In genomic region chr16:23608194-23608593, GRCh38 we compare ENCODE assay signal across 15 cellular contexts. TPM values are rescaled to one million over a fixed set of nuclear protein-coding genes. Genes with fewer than 3 reads are reported as not detected.
A peak's percentile ranks its signal among the peaks of the same experiment; 100 is the strongest.
DNase-seq lines count a peak whose midpoint lies in the region; ATAC-seq and TF ChIP-seq lines count a peak whose summit lies in the region.
"Had no signal": no experiment of that assay in that cellular context is flagged by ENCODE, and none has a peak within 500 bp of the region (broad histone marks: within the 10 kb centered on the region; RNA-seq: fewer than 3 reads in every experiment).

No MANE protein-coding gene starts in this region.

- no peak overlapping the region for H2BK5ac ChIP-seq in trophoblast cell (ENCODE audit: low read depth, low read length, poor library complexity)

- H3K9ac ChIP-seq in trophoblast cell (ENCODE audit: low read length), result no peak overlapping the region

- no peak overlapping the region for H3K14ac ChIP-seq in trophoblast cell (ENCODE audit: low read length)

- H3K4me1 ChIP-seq in right atrium auricular region (no peaks in the 10 kb centered on the region), upper lobe of right lung (no peaks in the 10 kb centered on the region), trophoblast cell (ENCODE audit: control insufficient read depth in 1 of 2, insufficient read depth in 2 of 2, low read length in 2 of 2) (no peaks in the 10 kb centered on the region)
- H3K4me1 ChIP-seq: testis had no signal

- H3K23ac ChIP-seq in trophoblast cell (ENCODE audit: low read length), result no peak overlapping the region

- H3K18ac ChIP-seq in trophoblast cell (ENCODE audit: low read length), result no peak overlapping the region

- no peak overlapping the region for H2BK12ac ChIP-seq in trophoblast cell (ENCODE audit: low read length)

- H3K79me2 ChIP-seq in trophoblast cell (ENCODE audit: control insufficient read depth, insufficient read depth, low read length, poor library complexity), result no peaks in the 10 kb centered on the region

- intact Hi-C loops in left cardiac atrium (cut with DNase I) (no loop called here), upper lobe of right lung (cut with DNase I) (no loop called here)

- no peak for TF ChIP-seq CTCF in right atrium auricular region (IDR thresholded peaks at IDR 0.05)
- no peak for TF ChIP-seq CTCF in fibroblast of the aortic adventitia (IDR thresholded peaks at IDR 0.05; ENCODE audit: insufficient read depth, low read length)
- TF ChIP-seq CTCF in upper lobe of right lung (IDR thresholded peaks at IDR 0.05), result no peak

- no peak overlapping the region for H2BK120ac ChIP-seq in trophoblast cell (ENCODE audit: insufficient read depth, low read length, poor library complexity)

- ATAC-seq in left cardiac atrium, result peak in 1 of 2 donors; percentile 34
- peak; percentile 12 for ATAC-seq in upper lobe of right lung
- no peak for ATAC-seq in GM19035 (IDR thresholded peaks at IDR 0.05; ENCODE audit: unreplicated experiment)

- H3K27me3 ChIP-seq in right atrium auricular region (no peaks in the 10 kb centered on the region), upper lobe of right lung (no peaks in the 10 kb centered on the region), trophoblast cell (ENCODE audit: insufficient read depth, low read length) (no peaks in the 10 kb centered on the region)
- H3K27me3 ChIP-seq: testis had no signal

- H3K27ac ChIP-seq in right atrium auricular region (no peak overlapping the region), upper lobe of right lung (no peak overlapping the region), trophoblast cell (ENCODE audit: low read depth, low read length) (no peak overlapping the region)
- H3K27ac ChIP-seq: testis had no signal

- H3K36me3 ChIP-seq in right atrium auricular region, result peaks cover 38% of the 10 kb centered on the region
- peaks cover 72% of the 10 kb centered on the region for H3K36me3 ChIP-seq in upper lobe of right lung
- peaks cover 22 to 26% of the 10 kb centered on the region in 2 experiments for H3K36me3 ChIP-seq in trophoblast cell (ENCODE audit: control insufficient read depth in 1 of 2, insufficient read depth in 2 of 2, low read length in 2 of 2)

- no peak overlapping the region for H2AK5ac ChIP-seq in trophoblast cell (ENCODE audit: low read length)

- H3K4ac ChIP-seq in trophoblast cell (ENCODE audit: low read depth, low read length), result no peak overlapping the region

- H3K79me1 ChIP-seq in trophoblast cell (ENCODE audit: low read length), result no peaks in the 10 kb centered on the region

- H4K12ac ChIP-seq in trophoblast cell (ENCODE audit: low read depth, low read length), result no peak overlapping the region

- DNase-seq in left cardiac atrium, result peak; percentile 49
- no peak for DNase-seq in right atrium auricular region (ENCODE audit: low spot score)
- DNase-seq in UCSD-AML1 (lab: John Stamatoyannopoulos, UW; ENCODE audit: unreplicated experiment), result peak; percentile 11
- peak; percentile 68 for DNase-seq in fibroblast of the aortic adventitia (ENCODE audit: low read depth)
- DNase-seq in upper lobe of right lung, result no peak
- DNase-seq in activated effector memory CD4-positive, alpha-beta T cell treated with anti-CD3 and anti-CD28 coated beads, Interleukin-2, amount 50 U/mL, for 16 hours, result no peak
- no peak for DNase-seq in trophoblast cell
- DNase-seq: anterior cingulate cortex; effector memory CD4-positive, alpha-beta T cell; hippocampal formation; NCI-H1092; stimulated activated CD4-positive, alpha-beta T cell treated with anti-CD3 and anti-CD28 coated beads, Interleukin-12 subunit alpha, Interleukin-12 subunit beta, amount 100 ng/mL, for 4 hours; T-helper 1 cell; testis had no signal

- H3K4me2 ChIP-seq in trophoblast cell (ENCODE audit: low read length), result no peak overlapping the region

- no CpG with 5 or more reads among the region's 4 CpGs for WGBS in trophoblast cell (ENCODE audit: extremely low coverage, insufficient coverage, insufficient read length)

- H4K91ac ChIP-seq in trophoblast cell (ENCODE audit: low read depth, low read length), result no peak overlapping the region

- H3K4me3 ChIP-seq in right atrium auricular region (no peak overlapping the region), fibroblast of the aortic adventitia (ENCODE audit: low read depth, low read length) (no peak overlapping the region), upper lobe of right lung (no peak overlapping the region), trophoblast cell (ENCODE audit: low read depth, low read length) (no peak overlapping the region)
- H3K4me3 ChIP-seq: testis had no signal

- H3K9me3 ChIP-seq in right atrium auricular region (no peaks in the 10 kb centered on the region), upper lobe of right lung (no peaks in the 10 kb centered on the region), trophoblast cell (ENCODE audit: insufficient read depth, low read depth, low read length) (no peaks in the 10 kb centered on the region)
- H3K9me3 ChIP-seq: testis had no signal

- H4K8ac ChIP-seq in trophoblast cell (ENCODE audit: low read depth, low read length), result no peak overlapping the region

- no peak overlapping the region for H2AFZ ChIP-seq in trophoblast cell (ENCODE audit: insufficient read depth, low read length, poor library complexity)

RNA-seq across cellular contexts. Expression of gene NDUFAB1, which starts 12.1 kb away (rescaled TPM):
- total RNA-seq in left cardiac atrium (100 to 1,000 TPM; 445 TPM), right atrium auricular region (100 to 1,000 TPM; 478 to 774 TPM), fibroblast of the aortic adventitia (ENCODE audit: low replicate concordance) (71.5 and 125 TPM in 2 replicates), upper lobe of right lung (49.2 TPM)
- 180 and 185 TPM in 2 replicates for polyA plus RNA-seq in trophoblast cell (2013)

RNA-seq across cellular contexts. Expression of gene PALB2, which starts 32.9 kb away (rescaled TPM):
- total RNA-seq in left cardiac atrium (1 to 10 TPM; 6.3 to 6.6 TPM), right atrium auricular region (1 to 10 TPM; 4.7 TPM), fibroblast of the aortic adventitia (ENCODE audit: low replicate concordance) (19.2 and 19.4 TPM in 2 replicates), upper lobe of right lung (11.7 TPM)
- 13.6 and 14.1 TPM in 2 replicates for polyA plus RNA-seq in trophoblast cell (2013)

RNA-seq across cellular contexts. Expression of gene DCTN5, which starts 33.1 kb away (rescaled TPM):
- total RNA-seq in left cardiac atrium (10 to 100 TPM; 32.9 to 45.9 TPM), right atrium auricular region (10 to 100 TPM; 22.3 to 25.7 TPM), fibroblast of the aortic adventitia (ENCODE audit: low replicate concordance) (22.5 and 54.8 TPM in 2 replicates), upper lobe of right lung (48.7 TPM)
- 58.4 and 61.3 TPM in 2 replicates for polyA plus RNA-seq in trophoblast cell (2013)

RNA-seq across cellular contexts. Expression of gene UBFD1, which starts 50.7 kb away (rescaled TPM):
- total RNA-seq in left cardiac atrium (10 to 100 TPM; 50.7 to 62.3 TPM), right atrium auricular region (10 to 100 TPM; 85.5 to 93.9 TPM), fibroblast of the aortic adventitia (ENCODE audit: low replicate concordance) (74.6 and 89.1 TPM in 2 replicates), upper lobe of right lung (42.3 TPM)
- polyA plus RNA-seq in trophoblast cell (2013), result 42.7 and 45.0 TPM in 2 replicates

RNA-seq across cellular contexts. Expression of gene EARS2, which starts 51.0 kb away (rescaled TPM):
- 10 to 100 TPM; 16.6 to 19.3 TPM for total RNA-seq in left cardiac atrium
- total RNA-seq in right atrium auricular region, result 10 to 100 TPM; 15.3 to 18.1 TPM
- total RNA-seq in fibroblast of the aortic adventitia (ENCODE audit: low replicate concordance), result 22.6 and 23.1 TPM in 2 replicates
- 15.3 TPM for total RNA-seq in upper lobe of right lung
- 8.0 and 9.3 TPM in 2 replicates for polyA plus RNA-seq in trophoblast cell (2013)

Comparison
In these comparisons a context has a peak if more than half of its experiments do, and no peak if none do; other contexts are left out.
1. DNase-seq: peak in left cardiac atrium (single experiment), UCSD-AML1 (single experiment) and fibroblast of the aortic adventitia (single experiment); none in right atrium auricular region (single experiment), upper lobe of right lung (single experiment), activated effector memory CD4-positive, alpha-beta T cell treated with anti-CD3 and anti-CD28 coated beads, Interleukin-2, amount 50 U/mL, for 16 hours (single experiment) and trophoblast cell (0 of 2).